ENCODE assay signal across 13 cellular contexts in genomic region chr7:85172530-85172941, GRCh38. TPM values are rescaled to one million over a fixed set of nuclear protein-coding genes. Genes with fewer than 3 reads are reported as not detected.
DNase-seq lines count a peak whose midpoint lies in the region; FAIRE-seq and TF ChIP-seq lines count a peak whose summit lies in the region.
"Had no signal": no experiment of that assay in that cellular context is flagged by ENCODE, and none has a peak within 500 bp of the region (broad histone marks: within the 10 kb centered on the region; RNA-seq: fewer than 3 reads in every experiment).

No MANE protein-coding gene starts in this region.

- H3K36me3 ChIP-seq in keratinocyte (ENCODE audit: control insufficient read depth in 2 of 2, extremely low read depth in 1 of 2, insufficient read depth in 2 of 2, low read length in 2 of 2), result no peaks in the 10 kb centered on the region
- H3K36me3 ChIP-seq: BLaER1 had no signal

- H3K9me3 ChIP-seq in keratinocyte (ENCODE audit: control insufficient read depth, low read depth, low read length), result no peaks in the 10 kb centered on the region
- H3K9me3 ChIP-seq: BLaER1 had no signal

- no peaks in the 10 kb centered on the region for H3K27me3 ChIP-seq in keratinocyte (ENCODE audit: control insufficient read depth, extremely low read depth, insufficient read depth, low read length)
- H3K27me3 ChIP-seq: BLaER1 had no signal

- no peak overlapping the region for H3K9ac ChIP-seq in keratinocyte (ENCODE audit: control insufficient read depth, extremely low read depth, insufficient read depth, low read length)
- H3K9ac ChIP-seq: BLaER1 had no signal

- H2AFZ ChIP-seq in keratinocyte (ENCODE audit: control insufficient read depth, low read length), result peak overlapping the region; percentile 56

- FAIRE-seq in keratinocyte (lab: Jason Lieb, UNC), result peak; percentile 69
- FAIRE-seq: colon, small intestine had no signal

- no peak for TF ChIP-seq CTCF in HFF-Myc (IDR thresholded peaks at IDR 0.05; ENCODE audit: low read depth, low read length, missing control alignments)
- TF ChIP-seq CTCF in astrocyte of the spinal cord (IDR thresholded peaks at IDR 0.05; ENCODE audit: low read depth, low read length), result no peak
- no peak for TF ChIP-seq CTCF in keratinocyte (optimal IDR thresholded peaks at IDR 0.05 in 1 of 3, IDR thresholded peaks at IDR 0.05 in 1 of 3, conservative IDR thresholded peaks at IDR 0.05 in 1 of 3; ENCODE audit: extremely low read depth in 1 of 3, insufficient read depth in 2 of 3, low read length in 3 of 3)

- H3K4me1 ChIP-seq in keratinocyte (ENCODE audit: control insufficient read depth, extremely low read depth, insufficient read depth, low read length), result peaks cover 7% of the 10 kb centered on the region
- H3K4me1 ChIP-seq: BLaER1 had no signal

- H3K4me3 ChIP-seq in HFF-Myc (replicated peaks; ENCODE audit: low read depth, low read length) (no peak overlapping the region), astrocyte of the spinal cord (ENCODE audit: low read depth, low read length) (no peak overlapping the region), keratinocyte (ENCODE audit: control insufficient read depth in 2 of 3, extremely low read depth in 1 of 3, insufficient read depth in 2 of 3, low read depth in 1 of 3, low read length in 3 of 3) (no peak overlapping the region)
- H3K4me3 ChIP-seq: BLaER1 had no signal

- H4K20me1 ChIP-seq in keratinocyte (ENCODE audit: control insufficient read depth, extremely low read depth, insufficient read depth, low read length), result no peaks in the 10 kb centered on the region
- H4K20me1 ChIP-seq: BLaER1 had no signal

- no peaks in the 10 kb centered on the region for H3K79me2 ChIP-seq in keratinocyte (ENCODE audit: control insufficient read depth, insufficient read depth, low read length)

- DNase-seq in A172 (ENCODE audit: low spot score), result peak; percentile 54
- peak; percentile 55 for DNase-seq in HFF-Myc (ENCODE audit: extremely low read depth, low read depth)
- peak; percentile 89 for DNase-seq in astrocyte of the spinal cord (ENCODE audit: low read depth, low spot score)
- DNase-seq in keratinocyte (ENCODE audit: low read depth, low spot score), result no peak
- DNase-seq in NCI-H2227 (lab: John Stamatoyannopoulos, UW; ENCODE audit: unreplicated experiment), result no peak
- no peak for DNase-seq in effector CD8-positive, alpha-beta T cell (lab: John Stamatoyannopoulos, UW)
- no peak for DNase-seq in NCI-H2081 treated with DMSO at 0.1 percent for 48 hours (lab: John Stamatoyannopoulos, UW)
- DNase-seq in effector CD4-positive, alpha-beta T cell, result no peak
- DNase-seq: activated T-cell treated with anti-CD3 and anti-CD28 coated beads, Interleukin-2, amount 50 U/mL, for 1 hour; NCI-H1436 treated with DMSO at 0.1 percent for 48 hours; small intestine had no signal

- no peaks in the 10 kb centered on the region for H3K9me1 ChIP-seq in keratinocyte (ENCODE audit: control insufficient read depth, extremely low read depth, insufficient read depth, low read length)

- dilution Hi-C loops in keratinocyte (cut with MboI; ENCODE audit: extremely low pct_ligation_motif_present, low sequenced_read_pairs), result no loop called here

- in situ Hi-C loops in astrocyte of the spinal cord (cut with HindIII; ENCODE audit: low sequenced_read_pairs), result no loop called here

- no peak overlapping the region for H3K4me2 ChIP-seq in keratinocyte (ENCODE audit: control insufficient read depth, extremely low read depth, insufficient read depth, low read depth, low read length)
- H3K4me2 ChIP-seq: BLaER1 had no signal

- H3K27ac ChIP-seq in keratinocyte (ENCODE audit: control insufficient read depth, insufficient read depth, low read length), result no peak overlapping the region
- H3K27ac ChIP-seq: BLaER1 had no signal

RNA-seq across cellular contexts. Expression of gene SEMA3D, which starts 14.3 kb away (rescaled TPM):
- total RNA-seq in A172 (2014; rRNA removed; shearing (Covaris generic)), result 3.3 and 3.4 TPM in 2 replicates
- polyA plus RNA-seq in keratinocyte, result 2.8 to 6.7 TPM (median 5.2 TPM) in 3 replicates
- 0.05 TPM for polyA plus RNA-seq in keratinocyte (2011; ENCODE audit: low read depth)
- 0.99 and 2.4 TPM in 2 replicates for polyA plus RNA-seq in keratinocyte (2011; cell fraction: cytosol; rRNA removed)
- polyA plus RNA-seq in keratinocyte (2011; cell fraction: nucleus; rRNA removed), result 2.8 and 3.1 TPM in 2 replicates
- 5.7 TPM in 1 of 2 replicates, not detected in the other for polyA plus RNA-seq in keratinocyte (2012; ENCODE audit: low replicate concordance)
- polyA minus RNA-seq in keratinocyte, result 1.7 to 14.6 TPM (median 5.5 TPM) in 3 replicates
- 5.0 TPM for polyA minus RNA-seq in keratinocyte (2011; cell fraction: cytosol; rRNA and poly(A)+ RNA removed)
- 5.7 and 12.4 TPM in 2 replicates for polyA minus RNA-seq in keratinocyte (2011; cell fraction: nucleus; rRNA and poly(A)+ RNA removed)

Comparison
In these comparisons a context has a peak if more than half of its experiments do, and no peak if none do; other contexts are left out.
1. DNase-seq: peak in A172 (single experiment), HFF-Myc (single experiment) and astrocyte of the spinal cord (single experiment); none in keratinocyte (single experiment), NCI-H2227 (single experiment), effector CD8-positive, alpha-beta T cell (single experiment), NCI-H2081 treated with DMSO at 0.1 percent for 48 hours (single experiment) and effector CD4-positive, alpha-beta T cell (single experiment).